In genomic region chr12:53222170-53223005, GRCh38 we compare ENCODE assay signal across 8 cellular contexts. TPM values are rescaled to one million over a fixed set of nuclear protein-coding genes. Genes with fewer than 3 reads are reported as not detected.
A peak's percentile ranks its signal among the peaks of the same experiment; 100 is the strongest.
DNase-seq lines count a peak whose midpoint lies in the region; ATAC-seq, FAIRE-seq and TF ChIP-seq lines count a peak whose summit lies in the region.

No MANE protein-coding gene starts in this region.

- no peaks in the 10 kb centered on the region for H3K27me3 Mint-ChIP-seq in IgD-negative memory B cell

- ATAC-seq in GM21381 (IDR thresholded peaks at IDR 0.05; ENCODE audit: unreplicated experiment) (no peak), GM21737 (IDR thresholded peaks at IDR 0.05; ENCODE audit: unreplicated experiment) (no peak)

- no peaks in the 10 kb centered on the region for H3K36me3 Mint-ChIP-seq in IgD-negative memory B cell

- FAIRE-seq in bronchial epithelial cell (lab: Jason Lieb, UNC): no peak

- H3K4me1 Mint-ChIP-seq in IgD-negative memory B cell: peaks cover 13 to 29% (median 25%) of the 10 kb centered on the region in 3 donors

- POLR2A ChIA-PET in A673 (lab: Charles Lee; ENCODE audit: low non-redundant PET): interaction anchor here (0.7 kb wide), 1 partner anchor 77 kb away, joined by 17 read pairs; the partner anchor contains the start of gene MYG1

- intact Hi-C loops in A673 (cut with micrococcal nuclease; ENCODE audit: unreplicated experiment): loop anchor here (5.0 kb wide), 1 partner anchor 45 kb away; the partner anchor contains the start of gene ESPL1

- H3K36me3 ChIP-seq in A673 (ENCODE audit: insufficient read depth, low read length, poor library complexity, severe bottlenecking) (no peaks in the 10 kb centered on the region), bronchial epithelial cell (ENCODE audit: control insufficient read depth, insufficient read depth, low read length) (peaks cover 17% of the 10 kb centered on the region)

- CTCF ChIA-PET in A673 (lab: Charles Lee): no interaction called here

- TF ChIP-seq CTCF in A673 (conservative IDR thresholded peaks at IDR 0.05; ENCODE audit: low read depth, low read length): no peak
- no peak for TF ChIP-seq CTCF in bronchial epithelial cell (IDR thresholded peaks at IDR 0.05; ENCODE audit: insufficient read depth, low read length, severe bottlenecking)

- peak overlapping the region; percentile 68 to 84 (median 71) for H3K4me3 Mint-ChIP-seq in IgD-negative memory B cell

- H3K27ac Mint-ChIP-seq in IgD-negative memory B cell: peak overlapping the region; percentile 47 to 77 (median 60)

- H3K27me3 ChIP-seq in A673 (replicated peaks; ENCODE audit: insufficient read depth, low read depth, low read length, poor library complexity): no peaks in the 10 kb centered on the region
- H3K27me3 ChIP-seq in bronchial epithelial cell (ENCODE audit: control insufficient read depth, insufficient read depth, low read length): no peaks in the 10 kb centered on the region

- H3K9me3 ChIP-seq in A673 (ENCODE audit: low read depth, low read length, poor library complexity, severe bottlenecking): no peaks in the 10 kb centered on the region

- no TSS peak for BruUV-seq in A673 (replicated peaks; lab: Mats Ljungman, UMichigan)

- peak overlapping the region; percentile 75 for H3K27ac ChIP-seq in A673 (ENCODE audit: low read depth, low read length, poor library complexity, severe bottlenecking)

- H3K4me1 ChIP-seq in A673 (ENCODE audit: insufficient read depth, low read length, poor library complexity, severe bottlenecking): peaks cover 61% of the 10 kb centered on the region

- no peaks in the 10 kb centered on the region for H3K9me3 Mint-ChIP-seq in IgD-negative memory B cell

- H3K4me3 ChIP-seq in A673 (ENCODE audit: low read depth, low read length, poor library complexity, severe bottlenecking): peak overlapping the region; percentile 64
- H3K4me3 ChIP-seq in bronchial epithelial cell (ENCODE audit: low read depth, low read length): peak overlapping the region; percentile 5

- DNase-seq in A673 (ENCODE audit: low spot score): peak; percentile 47
- DNase-seq in bronchial epithelial cell (ENCODE audit: low read depth): no peak
- DNase-seq in myocyte (ENCODE audit: low read depth): peak; percentile 9
- DNase-seq in NCI-H1436 treated with DMSO at 0.1 percent for 48 hours (lab: John Stamatoyannopoulos, UW): no peak
- no peak for DNase-seq in HPDE6-E6E7 (ENCODE audit: extremely low spot score)

RNA-seq across cellular contexts. Expression of gene RARG, which starts 9.6 kb away (rescaled TPM):
- total RNA-seq in A673 (2021) (14.0 and 20.3 TPM in 2 replicates), bronchial epithelial cell (24.7 and 74.6 TPM in 2 replicates), myocyte (15.4 and 22.7 TPM in 2 replicates)
- polyA plus RNA-seq in IgD-negative memory B cell: 4.8 TPM
- polyA plus RNA-seq in myocyte (2012): 21.9 TPM

RNA-seq across cellular contexts. Expression of gene ITGB7, which starts 15.3 kb away (rescaled TPM):
- 0.43 TPM in 1 of 2 replicates, not detected in the other for total RNA-seq in A673 (2021)
- polyA plus RNA-seq in IgD-negative memory B cell: 238 TPM
- 8.4 and 15.7 TPM in 2 replicates for total RNA-seq in bronchial epithelial cell
- total RNA-seq in myocyte: 0.16 and 0.32 TPM in 2 replicates
- polyA plus RNA-seq in myocyte (2012): 0.10 TPM

RNA-seq across cellular contexts. Expression of gene CSAD, which starts 41.7 kb away (rescaled TPM):
- total RNA-seq in A673 (2021) (32.3 and 37.5 TPM in 2 replicates), bronchial epithelial cell (6.6 and 11.1 TPM in 2 replicates), myocyte (5.6 and 15.5 TPM in 2 replicates)
- 0.58 TPM for polyA plus RNA-seq in IgD-negative memory B cell
- 39.8 TPM for polyA plus RNA-seq in myocyte (2012)

RNA-seq across cellular contexts. Expression of gene ZNF740, which starts 41.9 kb away (rescaled TPM):
- total RNA-seq in A673 (2021) (48.6 and 50.3 TPM in 2 replicates), bronchial epithelial cell (15.2 and 16.6 TPM in 2 replicates), myocyte (7.4 and 9.2 TPM in 2 replicates)
- 5.0 TPM for polyA plus RNA-seq in IgD-negative memory B cell
- polyA plus RNA-seq in myocyte (2012): 11.1 TPM

RNA-seq across cellular contexts. Expression of gene ESPL1, which starts 45.7 kb away (rescaled TPM):
- total RNA-seq in A673 (2021) (99.1 and 105 TPM in 2 replicates), bronchial epithelial cell (0.26 and 1.4 TPM in 2 replicates), myocyte (0.36 and 0.53 TPM in 2 replicates)
- polyA plus RNA-seq in IgD-negative memory B cell: not detected
- polyA plus RNA-seq in myocyte (2012): 0.42 TPM

Comparison
In these comparisons a context has a peak if more than half of its experiments do, and no peak if none do; other contexts are left out.
1. DNase-seq: peak in A673 (single experiment) and myocyte (single experiment); none in bronchial epithelial cell (single experiment), NCI-H1436 treated with DMSO at 0.1 percent for 48 hours (single experiment) and HPDE6-E6E7 (single experiment).